8 cellular contexts compared by ENCODE assay signal in the genomic region with DNA sequence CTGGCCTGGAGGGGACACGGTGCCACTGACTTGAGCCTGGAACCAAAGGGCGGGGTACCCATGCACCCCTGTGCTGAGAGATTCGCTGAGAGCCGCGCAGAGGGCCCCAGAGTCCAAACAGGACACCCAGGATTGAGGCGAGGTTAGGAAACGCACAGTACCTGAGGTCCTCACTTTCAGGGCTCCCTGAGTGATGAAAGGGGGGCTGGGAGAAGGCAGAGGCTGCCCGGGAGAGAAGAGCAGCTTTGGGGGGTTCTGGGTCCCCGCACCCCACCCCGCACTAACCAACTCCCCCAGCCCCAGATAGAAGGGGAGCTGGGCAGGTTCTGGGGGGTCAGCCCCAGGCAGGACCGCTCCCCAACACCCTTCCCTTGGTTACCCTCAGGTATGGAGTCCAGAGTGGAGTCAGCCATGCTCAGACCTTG. TPM values are rescaled to one million over a fixed set of nuclear protein-coding genes. Genes with fewer than 3 reads are reported as not detected.
DNase-seq lines count a peak whose midpoint lies in the region; ATAC-seq and TF ChIP-seq lines count a peak whose summit lies in the region.

No MANE protein-coding gene starts in this region.

- H3K27ac Mint-ChIP-seq in HFFc6 (peak overlapping the region; percentile 89), glutamatergic neuron (ENCODE audit: unreplicated experiment) (no peak overlapping the region)
- peak overlapping the region; percentile 28 for H3K27ac Mint-ChIP-seq in activated naive CD8-positive, alpha-beta T cell treated with anti-CD3 and anti-CD28 coated beads, Interleukin-2, amount 10 ng/mL, durations not matched to agents 7 days and 5 days

- H3K9me3 Mint-ChIP-seq in HFFc6: no peaks in the 10 kb centered on the region
- no peaks in the 10 kb centered on the region for H3K9me3 Mint-ChIP-seq in activated naive CD8-positive, alpha-beta T cell treated with anti-CD3 and anti-CD28 coated beads, Interleukin-2, amount 10 ng/mL, durations not matched to agents 7 days and 5 days
- H3K9me3 Mint-ChIP-seq in glutamatergic neuron (ENCODE audit: unreplicated experiment): peaks cover 7% of the 10 kb centered on the region

- H3K36me3 ChIP-seq in BLaER1 (no peaks in the 10 kb centered on the region), mucosa of rectum (ENCODE audit: control insufficient read depth in 2 of 2, insufficient read depth in 2 of 2, low read length in 2 of 2) (no peaks in the 10 kb centered on the region)

- H3K4me1 Mint-ChIP-seq in HFFc6 (ENCODE audit: low read depth): peaks cover 26% of the 10 kb centered on the region
- peaks cover 21% of the 10 kb centered on the region for H3K4me1 Mint-ChIP-seq in activated naive CD8-positive, alpha-beta T cell treated with anti-CD3 and anti-CD28 coated beads, Interleukin-2, amount 10 ng/mL, durations not matched to agents 7 days and 5 days
- peaks cover 7% of the 10 kb centered on the region for H3K4me1 Mint-ChIP-seq in glutamatergic neuron (ENCODE audit: low read depth, unreplicated experiment)

- POLR2A ChIA-PET in activated naive CD8-positive, alpha-beta T cell treated with anti-CD3 and anti-CD28 coated beads, Interleukin-2, amount 10 ng/mL, durations not matched to agents 7 days and 5 days (lab: Charles Lee): interaction anchor here (0.8 to 1.9 kb wide), 8 partner anchors 14 to 251 kb away, joined by 3 to 19 read pairs (median 6); a partner anchor contains a TSS

- H3K9ac ChIP-seq in BLaER1 (peak overlapping the region; percentile 51; the same call in 1 of the 2 replicates), mucosa of rectum (ENCODE audit: low read depth in 1 of 2, low read length in 2 of 2) (peak overlapping the region; percentile 82 to 91)

- no peaks in the 10 kb centered on the region for H3K9me3 ChIP-seq in BLaER1
- H3K9me3 ChIP-seq in mucosa of rectum (ENCODE audit: control insufficient read depth in 2 of 2, low read length in 2 of 2): no peaks in the 10 kb centered on the region

- H3K4me3 ChIP-seq in BLaER1 (peak overlapping the region; percentile 67), mucosa of rectum (ENCODE audit: low read length in 2 of 2) (peak overlapping the region; percentile 82 to 92)

- TF ChIP-seq CTCF in HFFc6 (IDR thresholded peaks at IDR 0.05) (no peak), glutamatergic neuron (IDR thresholded peaks at IDR 0.05; ENCODE audit: partially characterized antibody, unreplicated experiment) (no peak)

- H3K36me3 Mint-ChIP-seq in HFFc6 (ENCODE audit: low read depth): no peaks in the 10 kb centered on the region
- no peaks in the 10 kb centered on the region for H3K36me3 Mint-ChIP-seq in activated naive CD8-positive, alpha-beta T cell treated with anti-CD3 and anti-CD28 coated beads, Interleukin-2, amount 10 ng/mL, durations not matched to agents 7 days and 5 days
- no peaks in the 10 kb centered on the region for H3K36me3 Mint-ChIP-seq in glutamatergic neuron (ENCODE audit: unreplicated experiment)

- H3K4me3 Mint-ChIP-seq in HFFc6 (no peak overlapping the region), glutamatergic neuron (ENCODE audit: unreplicated experiment) (no peak overlapping the region)
- peak overlapping the region; percentile 92 for H3K4me3 Mint-ChIP-seq in activated naive CD8-positive, alpha-beta T cell treated with anti-CD3 and anti-CD28 coated beads, Interleukin-2, amount 10 ng/mL, durations not matched to agents 7 days and 5 days

- H3K4me1 ChIP-seq in BLaER1 (peaks cover 57% of the 10 kb centered on the region), mucosa of rectum (ENCODE audit: control insufficient read depth in 2 of 2, insufficient read depth in 2 of 2, low read length in 2 of 2) (peaks cover 32% of the 10 kb centered on the region in 2 donors)

- H3K27me3 ChIP-seq in BLaER1 (no peaks in the 10 kb centered on the region), mucosa of rectum (ENCODE audit: control insufficient read depth in 2 of 2, insufficient read depth in 2 of 2, low read length in 2 of 2) (no peaks in the 10 kb centered on the region)

- H3K27me3 Mint-ChIP-seq in HFFc6 (ENCODE audit: insufficient read depth) (no peaks in the 10 kb centered on the region), glutamatergic neuron (ENCODE audit: unreplicated experiment) (peaks cover 5% of the 10 kb centered on the region)
- no peaks in the 10 kb centered on the region for H3K27me3 Mint-ChIP-seq in activated naive CD8-positive, alpha-beta T cell treated with anti-CD3 and anti-CD28 coated beads, Interleukin-2, amount 10 ng/mL, durations not matched to agents 7 days and 5 days

- ATAC-seq in activated naive CD8-positive, alpha-beta T cell treated with anti-CD3 and anti-CD28 coated beads, Interleukin-2, amount 10 ng/mL, durations not matched to agents 7 days and 5 days (ENCODE audit: low read depth): no peak

- H3K27ac ChIP-seq in BLaER1 (peak overlapping the region; percentile 73), mucosa of rectum (ENCODE audit: low read depth in 2 of 2, low read length in 2 of 2) (peak overlapping the region; percentile 93 to 94)

- H3K4me2 ChIP-seq in BLaER1: peak overlapping the region; percentile 84

- H4K20me1 ChIP-seq in BLaER1: no peaks in the 10 kb centered on the region

- DNase-seq in HFFc6 (no peak), DMS153 treated with DMSO at 0.1 percent for 48 hours (lab: John Stamatoyannopoulos, UW; ENCODE audit: unreplicated experiment) (no peak), NCI-H2107 (lab: John Stamatoyannopoulos, UW) (no peak), glutamatergic neuron (no peak), medulla oblongata (ENCODE audit: extremely low spot score) (no peak)
- no peak for DNase-seq in activated naive CD8-positive, alpha-beta T cell treated with anti-CD3 and anti-CD28 coated beads, Interleukin-2, amount 10 ng/mL, durations not matched to agents 7 days and 5 days

RNA-seq across cellular contexts. Expression of a gene that starts 14.5 kb away (rescaled TPM):
- total RNA-seq in HFFc6 (2021; fragmentation: NEBNext Ultra II Directional; extraction: Animal tissue kit (Norgen Biotek cat#: 25700)): 10 to 100 TPM; 13.4 to 18.0 (median 15.6) TPM
- 1 to 10 TPM; 8.8 to 9.4 TPM for total RNA-seq in activated naive CD8-positive, alpha-beta T cell treated with anti-CD3 and anti-CD28 coated beads, Interleukin-2, amount 10 ng/mL, durations not matched to agents 7 days and 5 days
- 3.5 TPM for total RNA-seq in glutamatergic neuron (ENCODE audit: unreplicated experiment)
